8 cellular contexts compared by ENCODE assay signal in the genomic region with DNA sequence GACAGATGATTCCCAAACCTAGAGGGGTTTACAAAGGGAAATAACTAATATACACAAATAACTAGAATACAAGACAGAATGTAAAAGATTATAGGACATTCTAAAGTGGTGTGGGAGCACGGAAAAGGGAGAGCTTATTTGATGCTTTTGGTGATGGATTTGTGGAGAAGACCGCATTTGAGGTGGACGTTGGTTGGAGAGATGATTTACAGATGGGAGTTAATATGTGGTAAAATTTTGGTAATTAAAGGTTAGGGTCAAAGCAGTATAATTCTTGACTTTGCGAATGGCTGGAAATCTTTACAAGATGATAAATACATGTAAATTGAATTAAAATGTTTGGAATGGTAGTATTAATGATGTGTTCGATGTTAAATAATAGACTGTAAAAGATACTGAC. TPM values are rescaled to one million over a fixed set of nuclear protein-coding genes. Genes with fewer than 3 reads are reported as not detected.
DNase-seq lines count a peak whose midpoint lies in the region; ATAC-seq, FAIRE-seq and TF ChIP-seq lines count a peak whose summit lies in the region.

No MANE protein-coding gene starts in this region.

- H3K4me3 Mint-ChIP-seq in HFFc6 (peak overlapping the region; percentile 91), astrocyte (ENCODE audit: unreplicated experiment) (peak overlapping the region; percentile 98)

- H3K4me2 ChIP-seq in astrocyte (ENCODE audit: low read length) = peak overlapping the region; percentile 88

- H3K27me3 Mint-ChIP-seq in HFFc6 (ENCODE audit: insufficient read depth) (peaks cover 4% of the 10 kb centered on the region; the same call in 1 of the 2 replicates), astrocyte (ENCODE audit: low read depth, unreplicated experiment) (no peaks in the 10 kb centered on the region)

- H3K4me3 ChIP-seq in AG04450 (ENCODE audit: low read depth, low read length) (peak overlapping the region; percentile 84), astrocyte (ENCODE audit: insufficient read depth, low read depth, low read length) (peak overlapping the region; percentile 96), right lobe of liver (peak overlapping the region in 2 of 3 donors; percentile 60 to 62), dorsolateral prefrontal cortex (peak overlapping the region in 8 of 59 donors; percentile 64 to 88 (median 74))
- no peak overlapping the region for H3K4me3 ChIP-seq in effector memory CD4-positive, alpha-beta T cell (ENCODE audit: insufficient read depth, low read depth, low read length, poor library complexity, severe bottlenecking)

- H3K9me3 Mint-ChIP-seq in HFFc6 = no peaks in the 10 kb centered on the region
- no peaks in the 10 kb centered on the region for H3K9me3 Mint-ChIP-seq in astrocyte (ENCODE audit: unreplicated experiment)

- no peak for TF ChIP-seq POLR2A in right lobe of liver (IDR thresholded peaks at IDR 0.05)

- intact Hi-C loops in right lobe of liver (cut with DNase I) (no loop called here), dorsolateral prefrontal cortex (cut with DNase I) (loop anchor here in 1 of 2 donors (2.0 to 10.0 kb wide), 2 partner anchors 160 to 300 kb away; partner anchors contain the start of genes RMDN3 and VPS18)

- FAIRE-seq in astrocyte (lab: Jason Lieb, UNC) = no peak

- peak overlapping the region; percentile 100 for H3K27ac Mint-ChIP-seq in HFFc6
- no peak overlapping the region for H3K27ac Mint-ChIP-seq in astrocyte (ENCODE audit: unreplicated experiment)

- H3K4me1 Mint-ChIP-seq in HFFc6 (ENCODE audit: low read depth) = peaks cover 35% of the 10 kb centered on the region
- peaks cover 5% of the 10 kb centered on the region for H3K4me1 Mint-ChIP-seq in astrocyte (ENCODE audit: low read depth, unreplicated experiment)

- H3K36me3 Mint-ChIP-seq in HFFc6 (ENCODE audit: low read depth) (no peaks in the 10 kb centered on the region), astrocyte (ENCODE audit: low read depth, unreplicated experiment) (no peaks in the 10 kb centered on the region)

- peak overlapping the region; percentile 88 for H2AFZ ChIP-seq in astrocyte (ENCODE audit: low read depth, low read length)

- 44% methylated on average over 5 of the region's 5 CpGs for WGBS in right lobe of liver (ENCODE audit: insufficient coverage, low coverage, low lambda C conversion rate, missing lambda C conversion rate)

- H3K27ac ChIP-seq in AG04450 (ENCODE audit: low read depth, low read length) = no peak overlapping the region
- H3K27ac ChIP-seq in astrocyte (ENCODE audit: low read depth, low read length) = no peak overlapping the region
- no peak overlapping the region for H3K27ac ChIP-seq in right lobe of liver
- H3K27ac ChIP-seq in effector memory CD4-positive, alpha-beta T cell (ENCODE audit: insufficient read depth, low read length, poor library complexity, severe bottlenecking) = no peak overlapping the region
- H3K27ac ChIP-seq in dorsolateral prefrontal cortex = no peak overlapping the region

- no peaks in the 10 kb centered on the region for H3K36me3 ChIP-seq in astrocyte (ENCODE audit: insufficient read depth, low read length)
- no peaks in the 10 kb centered on the region for H3K36me3 ChIP-seq in right lobe of liver
- H3K36me3 ChIP-seq in effector memory CD4-positive, alpha-beta T cell (ENCODE audit: control insufficient read depth, insufficient read depth, low read length) = no peaks in the 10 kb centered on the region

- no peaks in the 10 kb centered on the region for H3K4me1 ChIP-seq in astrocyte (ENCODE audit: insufficient read depth, low read length)
- peaks cover 0 to 9% (median under 1%) of the 10 kb centered on the region in 4 donors for H3K4me1 ChIP-seq in right lobe of liver
- no peaks in the 10 kb centered on the region for H3K4me1 ChIP-seq in effector memory CD4-positive, alpha-beta T cell (ENCODE audit: control insufficient read depth, insufficient read depth, low read length, poor library complexity, severe bottlenecking)

- TF ChIP-seq CTCF in AG04450 (IDR thresholded peaks at IDR 0.05; ENCODE audit: low read depth, low read length) = no peak
- no peak for TF ChIP-seq CTCF in HFFc6 (IDR thresholded peaks at IDR 0.05)
- no peak for TF ChIP-seq CTCF in astrocyte (IDR thresholded peaks at IDR 0.05; ENCODE audit: insufficient read depth, low read depth, low read length)
- TF ChIP-seq CTCF in right lobe of liver (IDR thresholded peaks at IDR 0.05) = no peak
- no peak for TF ChIP-seq CTCF in dorsolateral prefrontal cortex (IDR thresholded peaks at IDR 0.05 in 54 of 56, conservative IDR thresholded peaks at IDR 0.05 in 2 of 56; ENCODE audit: low read depth in 1 of 56, partially characterized antibody in 56 of 56)

- H3K79me2 ChIP-seq in astrocyte (ENCODE audit: insufficient read depth, low read length) = peaks cover 57% of the 10 kb centered on the region

- DNase-seq in AG04450 (ENCODE audit: low read depth, low spot score) = no peak
- DNase-seq in HFFc6 = no peak
- no peak for DNase-seq in astrocyte (ENCODE audit: low read depth)
- no peak for DNase-seq in right lobe of liver
- no peak for DNase-seq in effector memory CD4-positive, alpha-beta T cell
- DNase-seq in dorsolateral prefrontal cortex = no peak

- CTCF ChIA-PET in AG04450 (lab: Charles Lee) = interaction anchor here (0.6 kb wide), 1 partner anchor 362 kb away, joined by 3 read pairs; no protein-coding TSS in a partner anchor

- POLR2A ChIA-PET in AG04450 (lab: Yijun Ruan, JAX) = interaction anchor here (1.5 kb wide), 1 partner anchor 99 kb away, joined by 3 read pairs; the partner anchor contains the start of gene RAD51

- ATAC-seq in right lobe of liver = no peak
- no peak for ATAC-seq in HG03135 (IDR thresholded peaks at IDR 0.05; ENCODE audit: unreplicated experiment)
- no peak for ATAC-seq in HG02798 (IDR thresholded peaks at IDR 0.05; ENCODE audit: poor library complexity, unreplicated experiment)

- H3K27me3 ChIP-seq in AG04450 (ENCODE audit: control insufficient read depth, insufficient read depth, low read length) = no peaks in the 10 kb centered on the region
- H3K27me3 ChIP-seq in astrocyte (ENCODE audit: insufficient read depth, low read length) = no peaks in the 10 kb centered on the region
- H3K27me3 ChIP-seq in right lobe of liver = no peaks in the 10 kb centered on the region
- no peaks in the 10 kb centered on the region for H3K27me3 ChIP-seq in effector memory CD4-positive, alpha-beta T cell (replicated peaks; ENCODE audit: control insufficient read depth, insufficient read depth, low read length, poor library complexity, severe bottlenecking)
- H3K27me3 ChIP-seq in dorsolateral prefrontal cortex = peaks cover 0 to 15% (median 0%) of the 10 kb centered on the region in 45 donors

- H4K20me1 ChIP-seq in astrocyte (ENCODE audit: insufficient read depth, low read length) = no peaks in the 10 kb centered on the region

- peak overlapping the region; percentile 99 for H3K9ac ChIP-seq in astrocyte (ENCODE audit: low read length)

- H3K9me3 ChIP-seq in AG04450 (ENCODE audit: control insufficient read depth, insufficient read depth, low read length) = no peaks in the 10 kb centered on the region
- no peaks in the 10 kb centered on the region for H3K9me3 ChIP-seq in astrocyte (ENCODE audit: insufficient read depth, low read depth, low read length)
- no peaks in the 10 kb centered on the region for H3K9me3 ChIP-seq in right lobe of liver
- no peaks in the 10 kb centered on the region for H3K9me3 ChIP-seq in effector memory CD4-positive, alpha-beta T cell (ENCODE audit: control insufficient read depth, low read length)

RNA-seq across cellular contexts. Expression of gene KNL1, which starts 1.2 kb away (rescaled TPM):
- polyA plus RNA-seq in AG04450 (2011; rRNA removed) = 3.0 and 5.6 TPM in 2 replicates
- polyA minus RNA-seq in AG04450 (2011; rRNA and poly(A)+ RNA removed) = 3.2 and 9.1 TPM in 2 replicates
- total RNA-seq in HFFc6 (2021; fragmentation: NEBNext Ultra II Directional; extraction: Animal tissue kit (Norgen Biotek cat#: 25700)) = 10 to 100 TPM in 5 of 6 experiments, 1 to 10 TPM in 1; 8.9 to 26.8 (median 20.0) TPM
- total RNA-seq in astrocyte (2.0 and 3.3 TPM in 2 replicates), right lobe of liver (1 to 10 TPM; 1.6 to 9.6 (median 3.6) TPM), dorsolateral prefrontal cortex (1 to 10 TPM in 13 of 120 experiments, under 1 TPM in 95, not detected in 12; 0.04 to 2.4 (median 0.44) TPM)

RNA-seq across cellular contexts. Expression of gene RPUSD2, which starts 26.1 kb away (rescaled TPM):
- 5.9 and 7.0 TPM in 2 replicates for polyA plus RNA-seq in AG04450 (2011; rRNA removed)
- 11.0 and 13.6 TPM in 2 replicates for polyA minus RNA-seq in AG04450 (2011; rRNA and poly(A)+ RNA removed)
- total RNA-seq in HFFc6 (2021; fragmentation: NEBNext Ultra II Directional; extraction: Animal tissue kit (Norgen Biotek cat#: 25700)) = 10 to 100 TPM; 10.3 to 13.7 (median 11.9) TPM
- total RNA-seq in astrocyte (10.9 and 12.2 TPM in 2 replicates), right lobe of liver (1 to 10 TPM; 4.7 to 7.4 (median 6.1) TPM), dorsolateral prefrontal cortex (10 to 100 TPM in 59 of 120 experiments, 1 to 10 TPM in 61; 5.5 to 15.5 (median 10.0) TPM)

RNA-seq across cellular contexts. Expression of gene CCDC32, which starts 30.4 kb away (rescaled TPM):
- 14.0 and 16.7 TPM in 2 replicates for polyA plus RNA-seq in AG04450 (2011; rRNA removed)
- 9.0 and 14.9 TPM in 2 replicates for polyA minus RNA-seq in AG04450 (2011; rRNA and poly(A)+ RNA removed)
- 10 to 100 TPM; 17.6 to 21.4 (median 20.5) TPM for total RNA-seq in HFFc6 (2021; fragmentation: NEBNext Ultra II Directional; extraction: Animal tissue kit (Norgen Biotek cat#: 25700))
- total RNA-seq in astrocyte (24.3 and 31.4 TPM in 2 replicates), right lobe of liver (10 to 100 TPM in 3 of 6 experiments, 1 to 10 TPM in 3; 6.4 to 12.3 (median 9.9) TPM), dorsolateral prefrontal cortex (10 to 100 TPM; 15.7 to 49.5 (median 30.0) TPM)
